15 cellular contexts compared by ENCODE assay signal in the genomic region with DNA sequence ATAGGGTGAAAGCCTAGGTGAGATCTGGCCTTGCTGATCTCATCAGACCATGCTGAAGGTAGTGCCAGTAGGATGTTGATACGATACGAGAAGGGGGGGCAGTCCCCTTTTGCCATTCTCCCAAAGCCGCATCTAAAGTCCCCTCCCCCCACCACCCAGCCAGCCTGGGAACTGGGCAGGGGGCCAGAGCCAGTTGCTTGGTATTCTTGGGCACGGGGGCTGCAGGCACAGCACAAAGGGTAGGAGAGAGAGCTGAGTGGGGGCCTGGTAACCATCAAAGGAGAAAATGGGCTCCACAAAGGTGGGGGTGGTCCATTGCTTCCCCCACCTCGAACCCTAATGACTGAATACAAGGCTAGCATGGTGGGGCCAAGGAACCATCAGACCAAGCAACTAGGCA. TPM values are rescaled to one million over a fixed set of nuclear protein-coding genes. Genes with fewer than 3 reads are reported as not detected.
DNase-seq lines count a peak whose midpoint lies in the region; ATAC-seq and TF ChIP-seq lines count a peak whose summit lies in the region.
"Had no signal": no experiment of that assay in that cellular context is flagged by ENCODE, and none has a peak within 500 bp of the region (broad histone marks: within the 10 kb centered on the region; RNA-seq: fewer than 3 reads in every experiment).

No MANE protein-coding gene starts in this region.

- H2AFZ ChIP-seq in IMR-90 (replicated peaks; ENCODE audit: low read length, poor library complexity) = no peak overlapping the region

- H3K4me1 ChIP-seq in IMR-90 (ENCODE audit: control insufficient read depth, insufficient read depth, low read length) (peaks cover 38% of the 10 kb centered on the region), lower lobe of right lung (peaks cover 46% of the 10 kb centered on the region), Caco-2 (peaks cover 10% of the 10 kb centered on the region), mesendoderm (ENCODE audit: control insufficient read depth, low read depth, low read length) (peaks cover 21% of the 10 kb centered on the region)

- no peak overlapping the region for H3K14ac ChIP-seq in IMR-90 (replicated peaks; ENCODE audit: low read depth, low read length)

- POLR2A ChIA-PET in IMR-90 (lab: Charles Lee; ENCODE audit: unreplicated experiment) (no interaction called here), Caco-2 (lab: Charles Lee) (no interaction called here)

- H4K8ac ChIP-seq in IMR-90 (ENCODE audit: low read depth in 2 of 2, low read length in 2 of 2) (no peak overlapping the region), mesendoderm (ENCODE audit: low read depth, low read length) (no peak overlapping the region)

- H2BK20ac ChIP-seq in IMR-90 (ENCODE audit: low read depth, low read length) = no peak overlapping the region

- TF ChIP-seq CTCF in IMR-90 (conservative IDR thresholded peaks at IDR 0.05; ENCODE audit: low read depth, low read length) (no peak), lower lobe of right lung (IDR thresholded peaks at IDR 0.05) (no peak), Caco-2 (IDR thresholded peaks at IDR 0.05; ENCODE audit: insufficient read depth in 1 of 2, low read depth in 1 of 2, low read length in 1 of 2, severe bottlenecking in 1 of 2, unreplicated experiment in 1 of 2) (no peak)

- H3K23ac ChIP-seq in IMR-90 (ENCODE audit: low read depth, low read length) = peak overlapping the region; percentile 40; the same call in 1 of the 2 replicates
- no peak overlapping the region for H3K23ac ChIP-seq in mesendoderm (ENCODE audit: low read length)

- H3K36me3 ChIP-seq in IMR-90 (ENCODE audit: control insufficient read depth, insufficient read depth, low read length) (peaks cover 72% of the 10 kb centered on the region), lower lobe of right lung (peaks cover 63% of the 10 kb centered on the region), Caco-2 (ENCODE audit: control insufficient read depth, insufficient read depth, low read length) (peaks cover 3% of the 10 kb centered on the region), mesendoderm (ENCODE audit: control insufficient read depth, insufficient read depth, low read length) (peaks cover 24% of the 10 kb centered on the region)

- H3K79me1 ChIP-seq in IMR-90 (ENCODE audit: low read depth in 1 of 2, low read length in 2 of 2) (peaks cover 40 to 92% of the 10 kb centered on the region in 2 experiments), mesendoderm (ENCODE audit: low read length) (peaks cover 33% of the 10 kb centered on the region)

- H3K18ac ChIP-seq in IMR-90 (ENCODE audit: low read depth, low read length) = no peak overlapping the region
- H3K18ac ChIP-seq in mesendoderm (ENCODE audit: low read length) = no peak overlapping the region

- DNase-seq in IMR-90 (no peak), anterior cingulate cortex (lab: John Stamatoyannopoulos, UW) (peak in 36 of 58 donors; percentile 16 to 71 (median 47)), lower lobe of right lung (no peak), Caco-2 (no peak), mesendoderm (no peak)
- no peak for DNase-seq in stimulated activated naive B cell treated with anti-CD40 and anti-IgM and Interleukin-4, amounts not matched to agents 10 μg/mL and 1 μg/mL and 100 μg/mL, for 72 hours
- DNase-seq: Calu3; KBM-7; mammary epithelial cell; NCI-H146; NCI-H748 treated with DMSO at 0.1 percent for 48 hours; SHP77; stimulated activated CD4-positive, alpha-beta T cell treated with anti-CD3 and anti-CD28 coated beads, Interleukin-4, amount 100 ng/mL, for 4 hours had no signal

- H3K4ac ChIP-seq in IMR-90 (ENCODE audit: low read depth, low read length) = no peak overlapping the region
- no peak overlapping the region for H3K4ac ChIP-seq in mesendoderm (ENCODE audit: low read depth, low read length)

- no peak for ATAC-seq in IMR-90 (ENCODE audit: low read depth)
- ATAC-seq in lower lobe of right lung = no peak
- ATAC-seq in stimulated activated naive B cell treated with anti-CD40 and anti-IgM and Interleukin-4, amounts not matched to agents 10 μg/mL and 1 μg/mL and 100 μg/mL, for 72 hours (replicated peaks) = no peak
- ATAC-seq in GM21367 (IDR thresholded peaks at IDR 0.05; ENCODE audit: unreplicated experiment) = no peak

- no peak overlapping the region for H4K91ac ChIP-seq in IMR-90 (ENCODE audit: insufficient read depth, low read depth, low read length)

- intact Hi-C loops in IMR-90 (cut with micrococcal nuclease) = loop anchor here (10.0 kb wide), 1 partner anchor 286 kb away; a partner anchor contains a TSS
- intact Hi-C loops in lower lobe of right lung (cut with DNase I) = no loop called here
- intact Hi-C loops in Caco-2 (cut with micrococcal nuclease; ENCODE audit: unreplicated experiment) = no loop called here

- peak overlapping the region; percentile 6; the same call in 1 of the 2 replicates for H3K27ac ChIP-seq in IMR-90 (ENCODE audit: insufficient read depth, low read length)
- H3K27ac ChIP-seq in lower lobe of right lung = peak overlapping the region; percentile 18
- no peak overlapping the region for H3K27ac ChIP-seq in mesendoderm (ENCODE audit: low read depth, low read length)
- H3K27ac ChIP-seq: prostate gland had no signal

- no peak overlapping the region for H3K4me3 Mint-ChIP-seq in stimulated activated naive B cell treated with anti-CD40 and anti-IgM and Interleukin-4, amounts not matched to agents 10 μg/mL and 1 μg/mL and 100 μg/mL, for 72 hours
- H3K4me3 Mint-ChIP-seq in Caco-2 (ENCODE audit: unreplicated experiment) = no peak overlapping the region

- H2AK9ac ChIP-seq in IMR-90 (replicated peaks; ENCODE audit: low read depth, low read length, poor library complexity) = no peak overlapping the region

- H3K4me3 ChIP-seq in IMR-90 (ENCODE audit: insufficient read depth, low read depth, low read length) (no peak overlapping the region), lower lobe of right lung (no peak overlapping the region), Caco-2 (ENCODE audit: low read depth, low read length) (no peak overlapping the region), mesendoderm (ENCODE audit: low read length) (no peak overlapping the region)
- H3K4me3 ChIP-seq: prostate gland had no signal

- peaks cover 78% of the 10 kb centered on the region for H4K20me1 ChIP-seq in IMR-90 (ENCODE audit: insufficient read depth, low read length)

- H3K9me1 ChIP-seq in IMR-90 (ENCODE audit: insufficient read depth, low read length) = peaks cover 40% of the 10 kb centered on the region

- no peaks in the 10 kb centered on the region for H3K27me3 ChIP-seq in IMR-90 (ENCODE audit: control insufficient read depth, insufficient read depth, low read length)
- H3K27me3 ChIP-seq in lower lobe of right lung (ENCODE audit: low read depth) = no peaks in the 10 kb centered on the region
- H3K27me3 ChIP-seq in Caco-2 (replicated peaks; ENCODE audit: control insufficient read depth, insufficient read depth, low read length) = no peaks in the 10 kb centered on the region
- H3K27me3 ChIP-seq in mesendoderm (ENCODE audit: insufficient read depth, low read length, poor library complexity) = no peaks in the 10 kb centered on the region

- in situ Hi-C loops in IMR-90 (cut with MboI; ENCODE audit: low sequenced_read_pairs) = no loop called here

- H3K9me3 ChIP-seq in IMR-90 (ENCODE audit: control insufficient read depth, insufficient read depth, low read length) (no peaks in the 10 kb centered on the region), lower lobe of right lung (no peaks in the 10 kb centered on the region), Caco-2 (no peaks in the 10 kb centered on the region)
- H3K9me3 ChIP-seq: prostate gland had no signal

- BruUV-seq in IMR-90 (replicated peaks; lab: Mats Ljungman, UMichigan) (no TSS peak), Caco-2 (replicated peaks; lab: Mats Ljungman, UMichigan) (no TSS peak)

- no peak overlapping the region for H4K5ac ChIP-seq in IMR-90 (ENCODE audit: low read depth, low read length)
- H4K5ac ChIP-seq in mesendoderm (ENCODE audit: low read length) = no peak overlapping the region

- H3K4me1 Mint-ChIP-seq in stimulated activated naive B cell treated with anti-CD40 and anti-IgM and Interleukin-4, amounts not matched to agents 10 μg/mL and 1 μg/mL and 100 μg/mL, for 72 hours = peaks cover 57 to 58% of the 10 kb centered on the region in 2 donors
- peaks cover 13% of the 10 kb centered on the region for H3K4me1 Mint-ChIP-seq in Caco-2 (ENCODE audit: low read depth, unreplicated experiment)

- peak overlapping the region; percentile 72 for H3K27ac Mint-ChIP-seq in stimulated activated naive B cell treated with anti-CD40 and anti-IgM and Interleukin-4, amounts not matched to agents 10 μg/mL and 1 μg/mL and 100 μg/mL, for 72 hours
- no peak overlapping the region for H3K27ac Mint-ChIP-seq in Caco-2 (ENCODE audit: unreplicated experiment)

- no peaks in the 10 kb centered on the region for H3K27me3 Mint-ChIP-seq in stimulated activated naive B cell treated with anti-CD40 and anti-IgM and Interleukin-4, amounts not matched to agents 10 μg/mL and 1 μg/mL and 100 μg/mL, for 72 hours
- H3K27me3 Mint-ChIP-seq in Caco-2 (ENCODE audit: insufficient read depth, unreplicated experiment) = no peaks in the 10 kb centered on the region

- H2AK5ac ChIP-seq in IMR-90 (ENCODE audit: low read depth, low read length) = no peak overlapping the region
- H2AK5ac ChIP-seq in mesendoderm (ENCODE audit: low read length) = no peak overlapping the region

- dilution Hi-C loops in IMR-90 (cut with HindIII; ENCODE audit: low sequenced_read_pairs, unreplicated experiment) = loop anchor here (10.0 kb wide), 1 partner anchor 106 kb away; no protein-coding TSS in a partner anchor

- no CpG with 5 or more reads among the region's 5 CpGs for WGBS in IMR-90 (ENCODE audit: extremely low coverage in 2 of 2, insufficient read length in 1 of 2), 2 experiments
- WGBS in mesendoderm (ENCODE audit: extremely low coverage, insufficient coverage, low lambda C conversion rate) = no CpG with 5 or more reads among the region's 5 CpGs

- peaks cover 41 to 70% of the 10 kb centered on the region in 2 donors for H3K36me3 Mint-ChIP-seq in stimulated activated naive B cell treated with anti-CD40 and anti-IgM and Interleukin-4, amounts not matched to agents 10 μg/mL and 1 μg/mL and 100 μg/mL, for 72 hours
- H3K36me3 Mint-ChIP-seq in Caco-2 (ENCODE audit: insufficient read depth, unreplicated experiment) = peaks cover 54% of the 10 kb centered on the region

- peak overlapping the region; percentile 8 for H2BK5ac ChIP-seq in IMR-90 (ENCODE audit: low read depth, low read length, poor library complexity, severe bottlenecking)
- H2BK5ac ChIP-seq in mesendoderm (ENCODE audit: low read length) = no peak overlapping the region

- no peaks in the 10 kb centered on the region for H3K9me3 Mint-ChIP-seq in stimulated activated naive B cell treated with anti-CD40 and anti-IgM and Interleukin-4, amounts not matched to agents 10 μg/mL and 1 μg/mL and 100 μg/mL, for 72 hours
- no peaks in the 10 kb centered on the region for H3K9me3 Mint-ChIP-seq in Caco-2 (ENCODE audit: unreplicated experiment)

- no peak overlapping the region for H2BK120ac ChIP-seq in IMR-90 (ENCODE audit: low read depth, low read length)
- no peak overlapping the region for H2BK120ac ChIP-seq in mesendoderm (ENCODE audit: low read depth, low read length)

- no peak overlapping the region for H3K9ac ChIP-seq in IMR-90 (ENCODE audit: low read depth, low read length)
- H3K9ac ChIP-seq in mesendoderm (ENCODE audit: low read length) = no peak overlapping the region

- no peak overlapping the region for H2BK15ac ChIP-seq in IMR-90 (ENCODE audit: low read depth, low read length)
- no peak overlapping the region for H2BK15ac ChIP-seq in mesendoderm (replicated peaks; ENCODE audit: low read depth)

- H3K56ac ChIP-seq in IMR-90 (ENCODE audit: extremely low read depth, insufficient read depth, low read length) = no peak overlapping the region
- no peak overlapping the region for H3K56ac ChIP-seq in mesendoderm (ENCODE audit: low read length)

- H3K79me2 ChIP-seq in mesendoderm (ENCODE audit: control insufficient read depth, insufficient read depth, low read length) = peaks cover 50% of the 10 kb centered on the region

- TF ChIP-seq POLR2A in IMR-90 (IDR thresholded peaks at IDR 0.05; ENCODE audit: low read depth, low read length) = no peak

- CTCF ChIA-PET in IMR-90 (lab: Yijun Ruan, JAX) = interaction anchor here (1.7 kb wide), 1 partner anchor 9 kb away, joined by 6 read pairs; no protein-coding TSS in a partner anchor
- CTCF ChIA-PET in Caco-2 (lab: Charles Lee) = interaction anchor here (0.6 kb wide), 1 partner anchor 42 kb away, joined by 3 read pairs; no protein-coding TSS in a partner anchor

- no peak for TF ChIP-seq RAD21 in IMR-90 (IDR thresholded peaks at IDR 0.05; ENCODE audit: low read length)

- H3K4me2 ChIP-seq in IMR-90 (ENCODE audit: low read depth, low read length) (no peak overlapping the region), mesendoderm (ENCODE audit: low read length) (no peak overlapping the region)

RNA-seq across cellular contexts. Expression of a gene that starts 5.4 kb away (rescaled TPM):
- 265 and 296 TPM in 2 replicates for total RNA-seq in IMR-90 (2012; rRNA removed)
- polyA plus RNA-seq in IMR-90 (2012; rRNA removed) = 710 and 754 TPM in 2 replicates
- polyA plus RNA-seq in IMR-90 (2012; cell fraction: cytosol; rRNA removed) = 217 and 257 TPM in 2 replicates
- 129 and 289 TPM in 2 replicates for polyA plus RNA-seq in IMR-90 (2012; cell fraction: nucleus; rRNA removed; ENCODE audit: low replicate concordance)
- 132 TPM for total RNA-seq in lower lobe of right lung
- total RNA-seq in Caco-2 (2022) = 84.9 and 85.1 TPM in 2 replicates
- 260 TPM for polyA plus RNA-seq in mesendoderm (2013, experiment 1 of 2)
- polyA plus RNA-seq in mesendoderm (2013, experiment 2 of 2) = 272 TPM

RNA-seq across cellular contexts. Expression of a gene that starts 20.2 kb away (rescaled TPM):
- total RNA-seq in IMR-90 (2012; rRNA removed) (0.18 TPM in 1 of 2 replicates, not detected in the other), lower lobe of right lung (0.27 TPM), Caco-2 (2022) (not detected in 2 replicates)
- polyA plus RNA-seq in IMR-90 (2012; rRNA removed) = 0.10 and 0.21 TPM in 2 replicates
- polyA plus RNA-seq in IMR-90 (2012; cell fraction: cytosol; rRNA removed) = 0.09 and 0.14 TPM in 2 replicates
- 0.07 TPM in 1 of 2 replicates, not detected in the other for polyA plus RNA-seq in IMR-90 (2012; cell fraction: nucleus; rRNA removed; ENCODE audit: low replicate concordance)
- polyA plus RNA-seq in mesendoderm (2013, experiment 1 of 2) = 2.6 TPM
- polyA plus RNA-seq in mesendoderm (2013, experiment 2 of 2) = 2.5 TPM
- total RNA-seq: Calu3, mammary epithelial cell had no signal
- polyA plus RNA-seq: mammary epithelial cell had no signal

RNA-seq across cellular contexts. Expression of a gene that starts 51.8 kb away (rescaled TPM):
- total RNA-seq in IMR-90 (2012; rRNA removed) = 83.3 TPM in 2 replicates
- polyA plus RNA-seq in IMR-90 (2012; rRNA removed) = 74.9 and 83.8 TPM in 2 replicates
- polyA plus RNA-seq in IMR-90 (2012; cell fraction: cytosol; rRNA removed) = 28.3 and 31.3 TPM in 2 replicates
- polyA plus RNA-seq in IMR-90 (2012; cell fraction: nucleus; rRNA removed; ENCODE audit: low replicate concordance) = 277 and 555 TPM in 2 replicates
- total RNA-seq in lower lobe of right lung = 114 TPM
- total RNA-seq in Caco-2 (2022) = 112 and 116 TPM in 2 replicates
- polyA plus RNA-seq in mesendoderm (2013, experiment 1 of 2) = 50.4 TPM
- 50.1 TPM for polyA plus RNA-seq in mesendoderm (2013, experiment 2 of 2)

RNA-seq across cellular contexts. Expression of a gene that starts 59.2 kb away (rescaled TPM):
- total RNA-seq in IMR-90 (2012; rRNA removed) = not detected in 2 replicates
- polyA plus RNA-seq in IMR-90 (2012; rRNA removed) = not detected in 2 replicates
- not detected in 2 replicates for polyA plus RNA-seq in IMR-90 (2012; cell fraction: cytosol; rRNA removed)
- polyA plus RNA-seq in IMR-90 (2012; cell fraction: nucleus; rRNA removed; ENCODE audit: low replicate concordance) = not detected in 2 replicates
- 1.1 TPM for total RNA-seq in lower lobe of right lung
- total RNA-seq in Caco-2 (2022) = not detected in 2 replicates
- 0.56 TPM for polyA plus RNA-seq in mesendoderm (2013, experiment 1 of 2)
- polyA plus RNA-seq in mesendoderm (2013, experiment 2 of 2) = 0.42 TPM
- total RNA-seq: Calu3 had no signal
- polyA plus RNA-seq: mammary epithelial cell had no signal

Comparison
In these comparisons a context has a peak if more than half of its experiments do, and no peak if none do; other contexts are left out.
1. DNase-seq: peak in anterior cingulate cortex (36 of 58); none in IMR-90 (single experiment), lower lobe of right lung (single experiment), stimulated activated naive B cell treated with anti-CD40 and anti-IgM and Interleukin-4, amounts not matched to agents 10 μg/mL and 1 μg/mL and 100 μg/mL, for 72 hours (single experiment), Caco-2 (0 of 2) and mesendoderm (single experiment).